Comparison of ENCODE assay signal across 8 cellular contexts in the genomic region with DNA sequence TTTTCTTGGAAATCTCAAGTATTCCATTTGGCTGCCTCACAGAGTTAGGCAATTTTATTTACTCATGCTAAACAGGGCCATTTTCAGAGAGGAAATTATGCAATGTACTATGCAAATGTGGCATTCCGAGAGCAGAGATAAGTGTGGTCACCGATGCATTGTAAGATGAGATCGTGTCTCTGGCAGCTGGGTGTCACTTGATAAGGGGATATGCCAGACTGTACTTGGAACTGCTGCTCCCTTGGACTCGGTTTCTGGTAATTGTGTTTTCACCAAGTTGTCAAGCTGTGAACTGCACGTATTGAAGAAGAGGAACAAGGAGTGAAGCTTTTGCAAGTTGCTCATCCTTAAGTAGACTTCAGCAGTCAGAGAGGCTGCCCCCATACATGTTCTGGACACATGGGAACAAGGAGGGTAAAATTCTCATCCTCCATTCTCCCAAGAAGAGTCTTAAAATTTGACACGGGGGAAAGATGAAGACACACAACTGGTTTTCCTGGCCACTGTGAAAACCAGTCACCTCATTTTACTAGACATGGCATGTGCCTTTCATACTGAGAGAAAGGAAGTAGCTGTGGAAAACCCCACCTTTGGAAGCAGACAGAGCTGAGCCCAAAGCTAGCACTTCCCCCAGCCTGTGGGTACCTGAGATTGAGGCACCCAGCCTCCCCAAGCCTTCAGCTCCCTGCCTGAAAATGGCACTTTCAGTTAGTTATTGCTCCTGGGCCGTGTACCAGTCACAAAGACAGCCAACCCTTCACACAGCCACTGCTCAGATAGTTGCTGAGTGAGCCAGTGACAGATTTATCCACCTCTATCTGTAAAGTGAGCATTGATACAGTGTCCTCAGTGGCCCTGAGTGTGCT.
DNase-seq lines count a peak whose midpoint lies in the region; ATAC-seq lines count a peak whose summit lies in the region.

No MANE protein-coding gene starts in this region.

- peak overlapping the region in 1 of 2 donors; percentile 19 for H3K9ac ChIP-seq in duodenal mucosa (ENCODE audit: low read depth in 1 of 2, low read length in 2 of 2)

- DNase-seq in GM04504 (ENCODE audit: low read depth) (peak; percentile 82), SK-N-DZ (ENCODE audit: low spot score) (peak; percentile 47), ecto neural progenitor cell (ENCODE audit: low spot score) (no peak), NCI-H1930 (lab: John Stamatoyannopoulos, UW) (no peak)

- peak overlapping the region; percentile 1 to 8 for H3K4me3 ChIP-seq in duodenal mucosa (ENCODE audit: low read depth in 1 of 2, low read length in 2 of 2)
- H3K4me3 ChIP-seq in muscle layer of duodenum (ENCODE audit: low read depth in 1 of 2, low read length in 2 of 2), result no peak overlapping the region

- H3K27ac Mint-ChIP-seq in IgD-negative memory B cell, result peak overlapping the region; percentile 18 to 59 (median 58)

- peak overlapping the region in 3 of 4 donors; percentile 50 to 70 (median 61) for H3K4me3 Mint-ChIP-seq in IgD-negative memory B cell

- H3K36me3 ChIP-seq in duodenal mucosa (ENCODE audit: control insufficient read depth in 1 of 2, insufficient read depth in 2 of 2, low read length in 2 of 2) (peaks cover 0 to 4% of the 10 kb centered on the region in 2 donors), muscle layer of duodenum (ENCODE audit: control insufficient read depth in 1 of 2, insufficient read depth in 2 of 2, low read length in 2 of 2) (no peaks in the 10 kb centered on the region)

- peak; percentile 70 for ATAC-seq in GM21529 (IDR thresholded peaks at IDR 0.05; ENCODE audit: unreplicated experiment)

- no peaks in the 10 kb centered on the region for H3K9me3 Mint-ChIP-seq in IgD-negative memory B cell

- H3K9me3 ChIP-seq in duodenal mucosa (ENCODE audit: control insufficient read depth in 1 of 2, low read length in 2 of 2) (no peaks in the 10 kb centered on the region), muscle layer of duodenum (ENCODE audit: control insufficient read depth in 1 of 2, low read length in 2 of 2) (no peaks in the 10 kb centered on the region)

- no peaks in the 10 kb centered on the region for H3K36me3 Mint-ChIP-seq in IgD-negative memory B cell

- H3K27me3 ChIP-seq in duodenal mucosa (ENCODE audit: control insufficient read depth in 1 of 2, insufficient read depth in 2 of 2, low read length in 2 of 2) (no peaks in the 10 kb centered on the region), muscle layer of duodenum (ENCODE audit: low read depth, low read length) (no peaks in the 10 kb centered on the region)

- H3K27me3 Mint-ChIP-seq in IgD-negative memory B cell, result no peaks in the 10 kb centered on the region

- peaks cover 24 to 31% (median 26%) of the 10 kb centered on the region in 3 donors for H3K4me1 Mint-ChIP-seq in IgD-negative memory B cell

- H3K27ac ChIP-seq in duodenal mucosa (ENCODE audit: low read depth, low read length) (no peak overlapping the region), muscle layer of duodenum (ENCODE audit: low read length) (peak overlapping the region; percentile 13)

- H3K4me1 ChIP-seq in duodenal mucosa (ENCODE audit: control insufficient read depth in 1 of 2, insufficient read depth in 2 of 2, low read length in 2 of 2) (peaks cover 46 to 55% of the 10 kb centered on the region in 2 donors), muscle layer of duodenum (ENCODE audit: control insufficient read depth in 1 of 2, insufficient read depth in 2 of 2, low read length in 2 of 2) (peaks cover 14 to 17% of the 10 kb centered on the region in 2 donors)

Comparison
In these comparisons a context has a peak if more than half of its experiments do, and no peak if none do; other contexts are left out.
1. DNase-seq: peak in GM04504 (single experiment) and SK-N-DZ (single experiment); none in ecto neural progenitor cell (single experiment) and NCI-H1930 (0 of 2).
2. H3K4me3 ChIP-seq: peak in duodenal mucosa (2 of 2); none in muscle layer of duodenum (0 of 2).